Comparison of ENCODE assay signal across 9 cellular contexts in genomic region chr2:17643031-17643615, GRCh38.
A peak's percentile ranks its signal among the peaks of the same experiment; 100 is the strongest.
DNase-seq lines count a peak whose midpoint lies in the region; ATAC-seq, FAIRE-seq and TF ChIP-seq lines count a peak whose summit lies in the region.
"Had no signal": no experiment of that assay in that cellular context is flagged by ENCODE, and none has a peak within 500 bp of the region (broad histone marks: within the 10 kb centered on the region; RNA-seq: fewer than 3 reads in every experiment).

No MANE protein-coding gene starts in this region.

- H3K36me3 Mint-ChIP-seq in astrocyte (ENCODE audit: low read depth, unreplicated experiment), result no peaks in the 10 kb centered on the region

- no peaks in the 10 kb centered on the region for H3K36me3 ChIP-seq in astrocyte (ENCODE audit: insufficient read depth, low read length)
- H3K36me3 ChIP-seq in lower lobe of right lung, result no peaks in the 10 kb centered on the region
- no peaks in the 10 kb centered on the region for H3K36me3 ChIP-seq in ascending aorta
- H3K36me3 ChIP-seq: right lobe of liver had no signal

- peak overlapping the region; percentile 69 for H3K4me3 Mint-ChIP-seq in astrocyte (ENCODE audit: unreplicated experiment)

- peak overlapping the region; percentile 87 for H2AFZ ChIP-seq in astrocyte (ENCODE audit: low read depth, low read length)

- no peaks in the 10 kb centered on the region for H4K20me1 ChIP-seq in astrocyte (ENCODE audit: insufficient read depth, low read length)

- H3K27me3 ChIP-seq in astrocyte (ENCODE audit: insufficient read depth, low read length), result no peaks in the 10 kb centered on the region
- H3K27me3 ChIP-seq in lower lobe of right lung (ENCODE audit: low read depth), result no peaks in the 10 kb centered on the region
- H3K27me3 ChIP-seq in ascending aorta, result no peaks in the 10 kb centered on the region
- H3K27me3 ChIP-seq: right lobe of liver had no signal

- peak; percentile 57 to 67 for ATAC-seq in lower lobe of right lung
- ATAC-seq in HG02981 (IDR thresholded peaks at IDR 0.05; ENCODE audit: unreplicated experiment), result no peak

- H3K4me1 ChIP-seq in astrocyte (ENCODE audit: insufficient read depth, low read length) (peaks cover 27% of the 10 kb centered on the region), lower lobe of right lung (peaks cover 39% of the 10 kb centered on the region), ascending aorta (no peaks in the 10 kb centered on the region)
- H3K4me1 ChIP-seq: right lobe of liver had no signal

- peak overlapping the region; percentile 62 for H3K27ac Mint-ChIP-seq in astrocyte (ENCODE audit: unreplicated experiment)

- peaks cover 21% of the 10 kb centered on the region for H3K4me1 Mint-ChIP-seq in astrocyte (ENCODE audit: low read depth, unreplicated experiment)

- H3K4me3 ChIP-seq in AG09309 (ENCODE audit: control insufficient read depth, low read depth, low read length) (no peak overlapping the region), astrocyte (ENCODE audit: insufficient read depth, low read depth, low read length) (no peak overlapping the region), lower lobe of right lung (no peak overlapping the region), ascending aorta (no peak overlapping the region)
- H3K4me3 ChIP-seq: right lobe of liver had no signal

- TF ChIP-seq POLR2A in GM12892 (IDR thresholded peaks at IDR 0.05; ENCODE audit: low read depth, low read length), result no peak

- peak overlapping the region; percentile 61 for H3K4me2 ChIP-seq in astrocyte (ENCODE audit: low read length)

- no peak for TF ChIP-seq CTCF in AG09309 (IDR thresholded peaks at IDR 0.05; ENCODE audit: control insufficient read depth, insufficient read depth, low read depth, low read length, missing control alignments)
- TF ChIP-seq CTCF in astrocyte (IDR thresholded peaks at IDR 0.05; ENCODE audit: insufficient read depth, low read depth, low read length), result no peak
- TF ChIP-seq CTCF in lower lobe of right lung (IDR thresholded peaks at IDR 0.05), result no peak
- no peak for TF ChIP-seq CTCF in ascending aorta (IDR thresholded peaks at IDR 0.05)

- peak; percentile 90 for DNase-seq in AG09309 (ENCODE audit: low read depth)
- DNase-seq in HPDE6-E6E7 (ENCODE audit: extremely low spot score), result peak; percentile 94
- peak; percentile 98 for DNase-seq in astrocyte (ENCODE audit: low read depth)
- DNase-seq in lower lobe of right lung, result no peak
- DNase-seq in ascending aorta (ENCODE audit: low spot score in 2 of 2), result no peak
- no peak for DNase-seq in COR-L47 (lab: John Stamatoyannopoulos, UW)
- no peak for DNase-seq in GM12892 (ENCODE audit: insufficient read length)
- DNase-seq: right lobe of liver had no signal

- FAIRE-seq in astrocyte (lab: Jason Lieb, UNC) (peak; percentile 95), GM12892 (lab: Jason Lieb, UNC) (no peak)

- peaks cover 4% of the 10 kb centered on the region for H3K27me3 Mint-ChIP-seq in astrocyte (ENCODE audit: low read depth, unreplicated experiment)

- H3K9me3 ChIP-seq in astrocyte (ENCODE audit: insufficient read depth, low read depth, low read length) (no peaks in the 10 kb centered on the region), lower lobe of right lung (no peaks in the 10 kb centered on the region), ascending aorta (no peaks in the 10 kb centered on the region)
- H3K9me3 ChIP-seq: right lobe of liver had no signal

- H3K27ac ChIP-seq in astrocyte (ENCODE audit: low read depth, low read length) (peak overlapping the region; percentile 77), lower lobe of right lung (no peak overlapping the region), ascending aorta (no peak overlapping the region)
- H3K27ac ChIP-seq: right lobe of liver had no signal

- H3K79me2 ChIP-seq in astrocyte (ENCODE audit: insufficient read depth, low read length), result no peaks in the 10 kb centered on the region

- H3K9ac ChIP-seq in astrocyte (ENCODE audit: low read length), result peak overlapping the region; percentile 10

- no peaks in the 10 kb centered on the region for H3K9me3 Mint-ChIP-seq in astrocyte (ENCODE audit: unreplicated experiment)

- intact Hi-C loops in lower lobe of right lung (cut with DNase I) (no loop called here), ascending aorta (cut with DNase I) (no loop called here)

Comparison
In these comparisons a context has a peak if more than half of its experiments do, and no peak if none do; other contexts are left out.
1. DNase-seq: peak in AG09309 (single experiment), HPDE6-E6E7 (single experiment) and astrocyte (single experiment); none in lower lobe of right lung (single experiment), ascending aorta (0 of 2), COR-L47 (single experiment) and GM12892 (single experiment).